1 cellular context compared by ENCODE assay signal in genomic region chr21:35316933-35317332, GRCh38.
A peak's percentile ranks its signal among the peaks of the same experiment; 100 is the strongest.
TF ChIP-seq lines count a peak whose summit lies in the region.

No MANE protein-coding gene starts in this region.

TF ChIP-seq in IMR-90, 13 proteins besides CTCF, POLR2A, EP300 and RAD21 (continued from another document):
- TF ChIP-seq NFE2L2 (IDR thresholded peaks at IDR 0.05; ENCODE audit: low read depth, low read length) (peak; percentile 35; the same call in 1 of the 2 replicates), MAZ (IDR thresholded peaks at IDR 0.05; ENCODE audit: borderline replicate concordance, low read depth, low read length) (0 out of 2 replicates have a peak, but pooled peaks have one; percentile 6), CHD1 (IDR thresholded peaks at IDR 0.05; ENCODE audit: low read depth, low read length) (no peak), ELK1 (IDR thresholded peaks at IDR 0.05; ENCODE audit: borderline replicate concordance, low read depth, low read length) (no peak), CEBPB (IDR thresholded peaks at IDR 0.05; ENCODE audit: low read depth, low read length) (peak; percentile 81), RFX5 (IDR thresholded peaks at IDR 0.05; ENCODE audit: low read depth, low read length) (no peak)
